1 cellular context compared by ENCODE assay signal in genomic region chr15:55695432-55695831, GRCh38.
TF ChIP-seq lines count a peak whose summit lies in the region.

No MANE protein-coding gene starts in this region.

TF ChIP-seq in WTC11, 78 proteins besides CTCF, POLR2A, EP300 and RAD21 (continued from another document):
- TF ChIP-seq TEAD1 (CRISPR knock-in tag; IDR thresholded peaks at IDR 0.05) (no peak), CREM (CRISPR knock-in tag; IDR thresholded peaks at IDR 0.05) (no peak), PREB (CRISPR knock-in tag; IDR thresholded peaks at IDR 0.05; ENCODE audit: borderline replicate concordance) (no peak)
